ENCODE assay signal across 8 cellular contexts in genomic region chr11:46593550-46594382, GRCh38. TPM values are rescaled to one million over a fixed set of nuclear protein-coding genes. Genes with fewer than 3 reads are reported as not detected.
DNase-seq lines count a peak whose midpoint lies in the region; ATAC-seq, FAIRE-seq and TF ChIP-seq lines count a peak whose summit lies in the region.

Gene AMBRA1, minus strand, starts transcription at chr11:46594023. Its CDS starts 45,643 bp downstream, at chr11:46548380.

- no peak for TF ChIP-seq CTCF in D721Med (IDR thresholded peaks at IDR 0.05; ENCODE audit: insufficient read depth, missing control alignments)
- no peak for TF ChIP-seq CTCF in mucosa of descending colon (IDR thresholded peaks at IDR 0.05)

- no peaks in the 10 kb centered on the region for H3K9me3 ChIP-seq in mucosa of descending colon

- intact Hi-C loops in mucosa of descending colon (cut with DNase I, micrococcal nuclease): loop anchor here in 1 of 2 donors (10.0 kb wide), 1 partner anchor 99 kb away; no protein-coding TSS in a partner anchor

- DNase-seq in D721Med (ENCODE audit: insufficient read length, low spot score) (peak; percentile 61), HuH-7.5 (ENCODE audit: low spot score) (peak; percentile 52), OCI-M1 (lab: John Stamatoyannopoulos, UW) (peak; percentile 96), activated T-cell treated with anti-CD3 and anti-CD28 coated beads for 24 hours (ENCODE audit: low read depth) (peak; percentile 83), epithelial cell of prostate (ENCODE audit: low read depth, low spot score) (peak; percentile 48), mucosa of descending colon (peak; percentile 86 to 97 (median 92))
- DNase-seq in stimulated activated CD8-positive, alpha-beta memory T cell treated with anti-CD3 and anti-CD28 coated beads, Interleukin-4, amount 100 ng/mL, for 1 hour (ENCODE audit: low read depth in 2 of 2, low spot score in 1 of 2): peak; percentile 51 to 63

- peak within 1 kb of the TSS; percentile 57 for H3K27ac ChIP-seq in epithelial cell of prostate

- ATAC-seq in GM21515 (IDR thresholded peaks at IDR 0.05; ENCODE audit: unreplicated experiment) (peak; percentile 78), mucosa of descending colon (peak; percentile 98)

- peak within 1 kb of the TSS; percentile 91 for H3K4me3 ChIP-seq in mucosa of descending colon

- H3K4me1 ChIP-seq in mucosa of descending colon (ENCODE audit: low read depth): peaks cover 27% of the 10 kb centered on the region

- FAIRE-seq in D721Med (lab: Jason Lieb, UNC): no peak

- H3K36me3 ChIP-seq in mucosa of descending colon (ENCODE audit: low read depth): no peaks in the 10 kb centered on the region

RNA-seq across cellular contexts. Expression of gene AMBRA1, which starts in this region (rescaled TPM):
- total RNA-seq in mucosa of descending colon: 10 to 100 TPM; 42.0 to 46.7 (median 45.2) TPM

Comparison
In these comparisons a context has a peak if more than half of its experiments do, and no peak if none do; other contexts are left out.
1. Peak in every context shown above with its lines: DNase-seq, ATAC-seq, H3K4me3 ChIP-seq and H3K27ac ChIP-seq.